In the genomic region with DNA sequence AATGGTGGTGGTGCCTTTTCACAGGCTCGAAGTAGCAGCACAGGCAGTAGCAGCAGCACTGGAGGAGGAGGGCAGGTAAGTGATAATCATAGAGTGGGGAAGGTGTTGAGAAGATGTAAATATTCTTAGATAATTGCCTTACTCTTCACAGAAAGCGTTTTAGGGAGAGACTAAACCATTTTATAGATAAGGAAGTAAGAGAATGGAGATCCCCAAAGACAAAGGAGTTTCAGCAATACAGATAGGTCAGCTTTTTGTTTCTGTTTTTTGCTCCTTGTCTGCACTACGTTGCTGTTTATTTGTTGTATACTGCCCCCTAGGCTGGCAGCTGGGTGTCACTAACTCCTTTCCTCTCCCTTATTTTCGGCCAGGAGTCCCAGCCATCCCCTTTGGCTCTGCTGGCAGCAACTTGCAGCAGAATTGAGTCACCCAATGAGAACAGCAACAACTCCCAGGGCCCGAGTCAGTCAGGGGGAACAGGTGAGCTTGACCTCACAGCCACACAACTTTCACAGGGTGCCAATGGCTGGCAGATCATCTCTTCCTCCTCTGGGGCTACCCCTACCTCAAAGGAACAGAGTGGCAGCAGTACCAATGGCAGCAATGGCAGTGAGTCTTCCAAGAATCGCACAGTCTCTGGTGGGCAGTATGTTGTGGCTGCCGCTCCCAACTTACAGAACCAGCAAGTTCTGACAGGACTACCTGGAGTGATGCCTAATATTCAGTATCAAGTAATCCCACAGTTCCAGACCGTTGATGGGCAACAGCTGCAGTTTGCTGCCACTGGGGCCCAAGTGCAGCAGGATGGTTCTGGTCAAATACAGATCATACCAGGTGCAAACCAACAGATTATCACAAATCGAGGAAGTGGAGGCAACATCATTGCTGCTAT, we compare ENCODE assay signal across 8 cellular contexts. TPM values are rescaled to one million over a fixed set of nuclear protein-coding genes. Genes with fewer than 3 reads are reported as not detected.
DNase-seq lines count a peak whose midpoint lies in the region; ATAC-seq and TF ChIP-seq lines count a peak whose summit lies in the region.

No MANE protein-coding gene starts in this region.

- H3K27me3 Mint-ChIP-seq in type B pancreatic cell: no peaks in the 10 kb centered on the region

- H3K4me1 ChIP-seq in DOHH2 (ENCODE audit: control insufficient read depth, low read length): peaks cover 60% of the 10 kb centered on the region
- H3K4me1 ChIP-seq in endocrine pancreas (ENCODE audit: control insufficient read depth, insufficient read depth, low read length): peaks cover 13% of the 10 kb centered on the region

- no peaks in the 10 kb centered on the region for H3K9me3 Mint-ChIP-seq in type B pancreatic cell

- peaks cover 20% of the 10 kb centered on the region for H3K4me1 Mint-ChIP-seq in type B pancreatic cell (ENCODE audit: unreplicated experiment)

- H3K27ac ChIP-seq in DOHH2 (ENCODE audit: low read depth, low read length): peak overlapping the region; percentile 59; the same call in 1 of the 2 replicates

- peak overlapping the region; percentile 98 for H3K27ac Mint-ChIP-seq in type B pancreatic cell

- peak overlapping the region; percentile 54 for H3K9ac ChIP-seq in endocrine pancreas (ENCODE audit: control insufficient read depth, insufficient read depth, low read length)

- H3K36me3 Mint-ChIP-seq in type B pancreatic cell: peaks cover 30% of the 10 kb centered on the region

- H4K20me1 ChIP-seq in DOHH2 (ENCODE audit: control insufficient read depth, insufficient read depth, low read depth, low read length): peaks cover 24% of the 10 kb centered on the region

- H3K4me3 ChIP-seq in DOHH2 (ENCODE audit: low read length): peak overlapping the region; percentile 83
- no peak overlapping the region for H3K4me3 ChIP-seq in Jurkat, Clone E6-1 (ENCODE audit: low read length)
- H3K4me3 ChIP-seq in WI38 (ENCODE audit: low read depth, low read length): peak overlapping the region; percentile 53
- H3K4me3 ChIP-seq in endocrine pancreas (ENCODE audit: control insufficient read depth, insufficient read depth, low read length): peak overlapping the region; percentile 59

- H3K9me3 ChIP-seq in DOHH2 (ENCODE audit: control insufficient read depth, insufficient read depth, low read length) (no peaks in the 10 kb centered on the region), endocrine pancreas (ENCODE audit: control insufficient read depth, low read length) (no peaks in the 10 kb centered on the region)

- no peak for ATAC-seq in HG02798 (IDR thresholded peaks at IDR 0.05; ENCODE audit: poor library complexity, unreplicated experiment)
- no peak for ATAC-seq in GM19035 (IDR thresholded peaks at IDR 0.05; ENCODE audit: unreplicated experiment)

- TF ChIP-seq CTCF in DOHH2 (IDR thresholded peaks at IDR 0.05; ENCODE audit: low read depth, low read length, poor library complexity, severe bottlenecking) (peak; percentile 62), WI38 (IDR thresholded peaks at IDR 0.05; ENCODE audit: low read depth, low read length) (0 out of 2 replicates have a peak, but pooled peaks have one; percentile 17), type B pancreatic cell (conservative IDR thresholded peaks at IDR 0.05) (peak; percentile 59)

- H3K27me3 ChIP-seq in DOHH2 (ENCODE audit: control insufficient read depth, low read length) (no peaks in the 10 kb centered on the region), endocrine pancreas (ENCODE audit: control insufficient read depth, insufficient read depth, low read length) (no peaks in the 10 kb centered on the region)

- peaks cover 62% of the 10 kb centered on the region for H3K79me2 ChIP-seq in DOHH2 (ENCODE audit: control insufficient read depth, low read length)

- peak overlapping the region; percentile 92 for H3K4me3 Mint-ChIP-seq in type B pancreatic cell

- peaks cover 50% of the 10 kb centered on the region for H3K36me3 ChIP-seq in DOHH2 (ENCODE audit: control insufficient read depth, low read length)
- no peaks in the 10 kb centered on the region for H3K36me3 ChIP-seq in endocrine pancreas (ENCODE audit: control insufficient read depth, insufficient read depth, low read length)

- peak overlapping the region; percentile 89 for H3K4me2 ChIP-seq in DOHH2 (ENCODE audit: low read length)

- peaks cover 4% of the 10 kb centered on the region; the same call in 1 of the 2 replicates for H3F3A ChIP-seq in DOHH2 (ENCODE audit: control insufficient read depth, insufficient read depth)

- DNase-seq in Jurkat, Clone E6-1 (ENCODE audit: low read depth, low spot score): peak; percentile 29
- DNase-seq in midbrain (lab: John Stamatoyannopoulos, UW): peak; percentile 58
- no peak for DNase-seq in type B pancreatic cell (ENCODE audit: extremely low spot score, unreplicated experiment)

- H3K9me2 ChIP-seq in DOHH2 (replicated peaks; ENCODE audit: control insufficient read depth, low read length): no peaks in the 10 kb centered on the region

RNA-seq across cellular contexts. Expression of gene SP1, which starts 2.0 kb away (rescaled TPM):
- 26.7 TPM for polyA plus RNA-seq in Jurkat, Clone E6-1 (2012; ENCODE audit: insufficient read depth, insufficient read length)
- total RNA-seq in type B pancreatic cell (ENCODE audit: low replicate concordance): 82.9 and 99.5 TPM in 2 replicates

RNA-seq across cellular contexts. Expression of gene AMHR2, which starts 41.7 kb away (rescaled TPM):
- not detected for polyA plus RNA-seq in Jurkat, Clone E6-1 (2012; ENCODE audit: insufficient read depth, insufficient read length)
- total RNA-seq in type B pancreatic cell (ENCODE audit: low replicate concordance): 1.6 and 2.4 TPM in 2 replicates

RNA-seq across cellular contexts. Expression of gene SP7, which starts 45.8 kb away (rescaled TPM):
- not detected for polyA plus RNA-seq in Jurkat, Clone E6-1 (2012; ENCODE audit: insufficient read depth, insufficient read length)
- 0.22 TPM in 1 of 2 replicates, not detected in the other for total RNA-seq in type B pancreatic cell (ENCODE audit: low replicate concordance)

RNA-seq across cellular contexts. Expression of gene PRR13, which starts 59.5 kb away (rescaled TPM):
- 423 TPM for polyA plus RNA-seq in Jurkat, Clone E6-1 (2012; ENCODE audit: insufficient read depth, insufficient read length)
- 88.1 and 142 TPM in 2 replicates for total RNA-seq in type B pancreatic cell (ENCODE audit: low replicate concordance)
